ENCODE assay signal across 8 cellular contexts in genomic region chr12:26226629-26227375, GRCh38. TPM values are rescaled to one million over a fixed set of nuclear protein-coding genes. Genes with fewer than 3 reads are reported as not detected.
DNase-seq lines count a peak whose midpoint lies in the region; ATAC-seq and TF ChIP-seq lines count a peak whose summit lies in the region.

No MANE protein-coding gene starts in this region.

- H3K9ac ChIP-seq in MM.1S (ENCODE audit: low read length), result no peak overlapping the region

- no peaks in the 10 kb centered on the region for H3F3A ChIP-seq in MM.1S (ENCODE audit: insufficient read depth, low read length)

- no peaks in the 10 kb centered on the region for H3K36me3 ChIP-seq in esophagus muscularis mucosa
- no peaks in the 10 kb centered on the region for H3K36me3 ChIP-seq in uterus
- no peaks in the 10 kb centered on the region for H3K36me3 ChIP-seq in MM.1S (replicated peaks; ENCODE audit: insufficient read depth, low read length)

- H3K4me1 ChIP-seq in esophagus muscularis mucosa (peaks cover 7 to 25% (median 18%) of the 10 kb centered on the region in 4 donors), uterus (no peaks in the 10 kb centered on the region), MM.1S (ENCODE audit: low read length) (no peaks in the 10 kb centered on the region)

- intact Hi-C loops in esophagus muscularis mucosa (cut with DNase I) (loop anchor here (10.0 kb wide), 1 partner anchor 102 kb away; the partner anchor contains the start of gene BHLHE41), uterus (cut with DNase I; ENCODE audit: low total_unique reads) (no loop called here)

- 5% methylated on average over 30 of the region's 45 CpGs for WGBS in esophagus muscularis mucosa

- H3K9me3 ChIP-seq in esophagus muscularis mucosa (no peaks in the 10 kb centered on the region), uterus (no peaks in the 10 kb centered on the region), MM.1S (replicated peaks; ENCODE audit: insufficient read depth, low read length) (no peaks in the 10 kb centered on the region)

- H3K9me2 ChIP-seq in MM.1S (replicated peaks; ENCODE audit: insufficient read depth, low read length), result no peaks in the 10 kb centered on the region

- DNase-seq in ELF-1 (ENCODE audit: low read depth, low spot score) (peak; percentile 87), OCI-M1 (lab: John Stamatoyannopoulos, UW) (peak; percentile 29), esophagus muscularis mucosa (ENCODE audit: extremely low spot score) (no peak), mucosa of gallbladder (ENCODE audit: low spot score) (peak; percentile 38), uterus (peak in 1 of 2 donors; percentile 37), MM.1S (no peak), NCI-H2107 treated with DMSO at 0.1 percent for 48 hours (lab: John Stamatoyannopoulos, UW; ENCODE audit: unreplicated experiment) (no peak)

- H3K4me3 ChIP-seq in esophagus muscularis mucosa (peak overlapping the region; percentile 49 to 64 (median 56)), uterus (peak overlapping the region; percentile 26 to 48), MM.1S (ENCODE audit: low read length) (no peak overlapping the region)

- H4K20me1 ChIP-seq in MM.1S (ENCODE audit: insufficient read depth, low read length), result no peaks in the 10 kb centered on the region

- TF ChIP-seq EP300 in esophagus muscularis mucosa (IDR thresholded peaks at IDR 0.05), result no peak

- no peak overlapping the region for H2AFZ ChIP-seq in MM.1S (ENCODE audit: low read length)

- no peak for ATAC-seq in HG03280 (IDR thresholded peaks at IDR 0.05; ENCODE audit: unreplicated experiment)

- TF ChIP-seq POLR2A in esophagus muscularis mucosa (IDR thresholded peaks at IDR 0.05; ENCODE audit: low read depth) (no peak), uterus (IDR thresholded peaks at IDR 0.05) (no peak)

- no peak overlapping the region for H3K4me2 ChIP-seq in MM.1S (ENCODE audit: low read depth, low read length)

- no peaks in the 10 kb centered on the region for H3K79me2 ChIP-seq in MM.1S (ENCODE audit: low read length)

- peak overlapping the region; percentile 74 to 85 (median 84) for H3K27ac ChIP-seq in esophagus muscularis mucosa (replicated peaks in 1 of 4)
- peak overlapping the region in 1 of 2 donors; percentile 39 for H3K27ac ChIP-seq in uterus
- no peak overlapping the region for H3K27ac ChIP-seq in MM.1S (ENCODE audit: low read length)

- H3K27me3 ChIP-seq in esophagus muscularis mucosa (no peaks in the 10 kb centered on the region), uterus (no peaks in the 10 kb centered on the region), MM.1S (replicated peaks; ENCODE audit: insufficient read depth, low read length) (no peaks in the 10 kb centered on the region)

- TF ChIP-seq CTCF in esophagus muscularis mucosa (IDR thresholded peaks at IDR 0.05) (no peak), uterus (IDR thresholded peaks at IDR 0.05) (no peak), MM.1S (IDR thresholded peaks at IDR 0.05; ENCODE audit: low read length) (no peak)

RNA-seq across cellular contexts. Expression of gene SSPN, which starts 31.4 kb away (rescaled TPM):
- total RNA-seq in esophagus muscularis mucosa (10 to 100 TPM; 36.4 to 81.8 (median 64.9) TPM), mucosa of gallbladder (64.4 TPM), uterus (10 to 100 TPM; 31.5 to 76.7 (median 45.0) TPM)

Comparison
In these comparisons a context has a peak if more than half of its experiments do, and no peak if none do; other contexts are left out.
1. DNase-seq: peak in ELF-1 (single experiment), OCI-M1 (single experiment) and mucosa of gallbladder (single experiment); none in esophagus muscularis mucosa (single experiment), MM.1S (single experiment) and NCI-H2107 treated with DMSO at 0.1 percent for 48 hours (single experiment).